In the genomic region with DNA sequence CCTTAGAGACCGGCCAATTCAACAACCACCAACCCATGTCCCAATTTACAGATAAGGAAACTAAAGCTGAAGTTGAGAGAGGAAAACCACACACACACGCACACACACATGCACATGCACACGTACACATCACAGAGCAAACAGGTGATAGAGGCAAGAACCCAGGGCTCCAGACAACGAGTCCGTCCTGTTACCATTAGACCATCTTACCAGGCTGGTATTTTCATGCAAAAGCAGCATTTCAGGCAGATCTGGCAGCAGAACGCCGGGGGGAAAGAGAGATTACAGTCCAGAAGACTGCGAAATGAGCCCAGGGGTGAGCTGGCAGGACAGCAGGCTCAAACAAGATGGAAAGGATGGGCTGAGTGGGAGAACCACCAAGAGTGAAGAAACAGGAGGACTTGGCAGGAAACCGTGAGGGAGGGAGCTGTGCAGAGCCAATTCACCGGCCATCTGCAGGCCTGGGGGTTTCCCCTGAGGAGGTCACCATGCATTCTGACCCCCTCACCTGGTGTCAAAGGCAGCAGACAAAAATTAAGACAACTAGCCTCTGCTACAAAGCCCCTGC, we compare ENCODE assay signal across 27 cellular contexts. TPM values are rescaled to one million over a fixed set of nuclear protein-coding genes. Genes with fewer than 3 reads are reported as not detected.
A peak's percentile ranks its signal among the peaks of the same experiment; 100 is the strongest.
DNase-seq lines count a peak whose midpoint lies in the region; ATAC-seq, FAIRE-seq and TF ChIP-seq lines count a peak whose summit lies in the region.
"Had no signal": no experiment of that assay in that cellular context is flagged by ENCODE, and none has a peak within 500 bp of the region (broad histone marks: within the 10 kb centered on the region; RNA-seq: fewer than 3 reads in every experiment).

No MANE protein-coding gene starts in this region.

- TF ChIP-seq CTCF in activated CD8-positive, alpha-beta T cell treated with anti-CD3 and anti-CD28 coated beads for 36 hours (IDR thresholded peaks at IDR 0.05), result no peak
- TF ChIP-seq CTCF in H1 (IDR thresholded peaks at IDR 0.05; ENCODE audit: control extremely low read depth in 1 of 3, insufficient read depth in 1 of 3, low read depth in 1 of 3, low read length in 3 of 3) (no peak), omental fat pad (IDR thresholded peaks at IDR 0.05) (no peak), RWPE1 (conservative IDR thresholded peaks at IDR 0.05; ENCODE audit: low read depth) (no peak), coronary artery (IDR thresholded peaks at IDR 0.05) (no peak), HepG2 (CRISPR knock-in tag; IDR thresholded peaks at IDR 0.05) (no peak)

- no peak for TF ChIP-seq RAD21 in H1 (IDR thresholded peaks at IDR 0.05 in 1 of 2, conservative IDR thresholded peaks at IDR 0.05 in 1 of 2; ENCODE audit: low read depth in 2 of 2, low read length in 2 of 2)
- no peak for TF ChIP-seq RAD21 in HepG2 (CRISPR knock-in tag; IDR thresholded peaks at IDR 0.05)

- intact Hi-C loops in activated CD8-positive, alpha-beta T cell treated with anti-CD3 and anti-CD28 coated beads for 36 hours (cut with micrococcal nuclease), result no loop called here
- intact Hi-C loops in HepG2 (cut with micrococcal nuclease; ENCODE audit: unreplicated experiment), result no loop called here

- CTCF ChIA-PET in activated CD8-positive, alpha-beta T cell treated with anti-CD3 and anti-CD28 coated beads for 36 hours (lab: Charles Lee), result interaction anchor here (0.8 to 1.4 kb wide), 5 partner anchors 10 to 118 kb away, joined by 3 to 5 read pairs (median 4); partner anchors contain the start of gene PAFAH2
- CTCF ChIA-PET in activated CD8-positive, alpha-beta T cell treated with anti-CD3 and anti-CD28 coated beads, Interleukin-2, amount 10 ng/mL, durations not matched to agents 7 days and 5 days (lab: Charles Lee), result interaction anchor here (1.0 to 1.7 kb wide), 4 partner anchors 43 to 60 kb away, joined by 3 to 5 read pairs (median 4); partner anchors contain the start of gene PAFAH2
- CTCF ChIA-PET in H1 (lab: Charles Lee; ENCODE audit: partially characterized antibody) (interaction anchor here (0.6 to 2.7 kb wide), 6 partner anchors 33 to 191 kb away, joined by 3 to 11 read pairs (median 4); partner anchors contain the start of gene PAFAH2), RWPE1 (lab: Yijun Ruan, JAX) (interaction anchor here (0.6 to 0.7 kb wide), 3 partner anchors 8 to 43 kb away, joined by 3 to 7 read pairs (median 4); partner anchors contain the start of gene PAFAH2), HepG2 (lab: Yijun Ruan, JAX; ENCODE audit: low intra/inter-chr PET ratio, low total read pairs) (no interaction called here)

- no peaks in the 10 kb centered on the region for H3K9me3 ChIP-seq in MG63
- 0 out of 4 replicates have a peak, but pooled peaks cover 0 to 4% of the 10 kb centered on the region in 2 experiments for H3K9me3 ChIP-seq in H1 (ENCODE audit: insufficient read depth in 2 of 2, low read depth in 1 of 2, low read length in 1 of 2)
- no peaks in the 10 kb centered on the region for H3K9me3 ChIP-seq in HepG2 (ENCODE audit: low read length)
- H3K9me3 ChIP-seq: ascending aorta, Caco-2, esophagus muscularis mucosa, ovary, Peyer's patch, right atrium auricular region had no signal

- peaks cover 0 to 5% (median 3%) of the 10 kb centered on the region in 4 experiments; a peak in 2 of 7 replicates for H3K4me1 ChIP-seq in H1 (replicated peaks in 1 of 4; ENCODE audit: control insufficient read depth in 3 of 4, insufficient read depth in 4 of 4, low read length in 3 of 4)
- H3K4me1 ChIP-seq in HepG2 (ENCODE audit: insufficient read depth, low read length), result peaks cover 5% of the 10 kb centered on the region; the same call in 1 of the 2 replicates
- H3K4me1 ChIP-seq: ascending aorta, Caco-2, Peyer's patch, right atrium auricular region, tibial artery had no signal

- no peak overlapping the region for H4K91ac ChIP-seq in H1 (replicated peaks; ENCODE audit: insufficient read length, low read length)

- H3K4me3 ChIP-seq in MG63 (no peak overlapping the region), H1 (ENCODE audit: extremely low read depth in 1 of 4, insufficient read depth in 2 of 4, low read depth in 3 of 4, low read length in 4 of 4) (no peak overlapping the region), coronary artery (no peak overlapping the region), HepG2 (replicated peaks in 1 of 3; ENCODE audit: insufficient read depth in 1 of 3, low read depth in 2 of 3, low read length in 3 of 3) (no peak overlapping the region)
- H3K4me3 ChIP-seq: ascending aorta, esophagus muscularis mucosa, ovary, Peyer's patch, right atrium auricular region, tibial artery had no signal

- TF ChIP-seq POLR2A in H1 (IDR thresholded peaks at IDR 0.05; ENCODE audit: control extremely low read depth in 1 of 2, low read depth in 2 of 2, low read length in 2 of 2) (no peak), HepG2 (IDR thresholded peaks at IDR 0.05; ENCODE audit: insufficient read depth in 1 of 2, low read depth in 2 of 2, low read length in 2 of 2) (no peak)

- no peaks in the 10 kb centered on the region for H3K79me1 ChIP-seq in H1 (ENCODE audit: low read depth, low read length)

- no peak overlapping the region for H3K4me3 Mint-ChIP-seq in activated CD8-positive, alpha-beta T cell treated with anti-CD3 and anti-CD28 coated beads for 36 hours
- no peak overlapping the region for H3K4me3 Mint-ChIP-seq in activated CD8-positive, alpha-beta T cell treated with anti-CD3 and anti-CD28 coated beads, Interleukin-2, amount 10 ng/mL, durations not matched to agents 7 days and 5 days
- H3K4me3 Mint-ChIP-seq: activated naive CD4-positive, alpha-beta T cell treated with anti-CD3 and anti-CD28 coated beads for 36 hours; B cell; IgD-negative memory B cell; memory B cell; T-helper 17 cell had no signal

- H3K36me3 ChIP-seq in MG63, result no peaks in the 10 kb centered on the region
- H3K36me3 ChIP-seq in H1 (ENCODE audit: control insufficient read depth in 2 of 4, insufficient read depth in 4 of 4, low read length in 3 of 4), result no peaks in the 10 kb centered on the region
- H3K36me3 ChIP-seq in HepG2 (replicated peaks in 1 of 2; ENCODE audit: control insufficient read depth in 1 of 2, insufficient read depth in 2 of 2, low read length in 2 of 2), result 0 out of 5 replicates have a peak, but pooled peaks cover 0 to 11% of the 10 kb centered on the region in 2 experiments
- H3K36me3 ChIP-seq: ovary had no signal

- no peak overlapping the region for H3K56ac ChIP-seq in H1 (replicated peaks; ENCODE audit: insufficient read length, low read depth, low read length)

- H3K9ac ChIP-seq in H1 (replicated peaks in 1 of 4; ENCODE audit: extremely low read depth in 1 of 4, low read depth in 3 of 4, low read length in 3 of 4) (no peak overlapping the region), HepG2 (ENCODE audit: insufficient read depth, low read depth, low read length) (no peak overlapping the region)

- no peak for TF ChIP-seq EP300 in H1 (IDR thresholded peaks at IDR 0.05; ENCODE audit: borderline replicate concordance in 1 of 2, low read depth in 2 of 2, low read length in 2 of 2)
- TF ChIP-seq EP300 in HepG2 (IDR thresholded peaks at IDR 0.05; ENCODE audit: low read depth in 2 of 2, low read length in 2 of 2), result no peak
- TF ChIP-seq EP300 in HepG2 (CRISPR knock-in tag; IDR thresholded peaks at IDR 0.05; ENCODE audit: borderline replicate concordance), result no peak

- H3K23me2 ChIP-seq in H1 (ENCODE audit: low read depth, low read length), result peaks cover 2% of the 10 kb centered on the region; the same call in 1 of the 2 replicates

- no peak overlapping the region for H3K18ac ChIP-seq in H1 (ENCODE audit: extremely low read depth, low read length)

- H4K8ac ChIP-seq in H1 (ENCODE audit: extremely low read depth, insufficient read depth, low read length), result no peak overlapping the region

- no peak overlapping the region for H2BK20ac ChIP-seq in H1 (ENCODE audit: low read length)

- no peaks in the 10 kb centered on the region for H3K27me3 Mint-ChIP-seq in activated CD8-positive, alpha-beta T cell treated with anti-CD3 and anti-CD28 coated beads for 36 hours
- peaks cover 2% of the 10 kb centered on the region for H3K27me3 Mint-ChIP-seq in activated CD8-positive, alpha-beta T cell treated with anti-CD3 and anti-CD28 coated beads, Interleukin-2, amount 10 ng/mL, durations not matched to agents 7 days and 5 days (ENCODE audit: low read depth)
- H3K27me3 Mint-ChIP-seq: B cell; IgD-negative memory B cell; memory B cell; stimulated activated naive CD8-positive, alpha-beta T cell treated with anti-CD3 and anti-CD28 coated beads, Interleukin-15, amount 100 ng/mL, for 72 hours; T-helper 17 cell had no signal

- H3K4ac ChIP-seq in H1 (replicated peaks; ENCODE audit: insufficient read length, low read depth, low read length), result peak overlapping the region; percentile 78

- FAIRE-seq in H1 (lab: Jason Lieb, UNC) (no peak), HepG2 (lab: Jason Lieb, UNC) (no peak)

- DNase-seq in activated CD8-positive, alpha-beta T cell treated with anti-CD3 and anti-CD28 coated beads for 36 hours, result peak; percentile 18
- DNase-seq in activated CD8-positive, alpha-beta T cell treated with anti-CD3 and anti-CD28 coated beads, Interleukin-2, amount 10 ng/mL, durations not matched to agents 7 days and 5 days, result no peak
- DNase-seq in MG63 (peak; percentile 18), H1 (ENCODE audit: low read depth in 1 of 2, low spot score in 2 of 2) (no peak), omental fat pad (ENCODE audit: low spot score) (no peak), RWPE1 (ENCODE audit: low spot score) (no peak), coronary artery (ENCODE audit: low spot score) (no peak), HepG2 (ENCODE audit: low spot score) (no peak)
- DNase-seq: activated CD4-positive, alpha-beta T cell treated with anti-CD3 and anti-CD28 coated beads, Interleukin-2, amount 50 U/mL, for 4 hours; activated naive CD4-positive, alpha-beta T cell treated with anti-CD3 and anti-CD28 coated beads for 36 hours; Caco-2; effector CD4-positive, alpha-beta T cell; GOT3; NCI-H1436; NCI-H2107; NCI-H524; ovary; Peyer's patch; stimulated activated naive CD8-positive, alpha-beta T cell treated with anti-CD3 and anti-CD28 coated beads, Interleukin-15, amount 100 ng/mL, for 72 hours; T-helper 17 cell; tibial artery had no signal

- no peak overlapping the region for H3K23ac ChIP-seq in H1 (ENCODE audit: insufficient read length)

- WGBS in H1 (ENCODE audit: extremely low coverage in 1 of 2, insufficient coverage in 1 of 2, insufficient read length in 1 of 2, insufficient replicate concordance in 2 of 2, low coverage in 1 of 2, low lambda C conversion rate in 2 of 2, missing lambda C conversion rate in 1 of 2), 2 experiments, result 82% methylated on average over 10 of the region's 10 CpGs; no CpG with 5 or more reads in 1 of the 2 experiments
- WGBS in HepG2 (ENCODE audit: low lambda C conversion rate), result 75% methylated on average over 10 of the region's 10 CpGs

- no peak overlapping the region for H2BK12ac ChIP-seq in H1 (ENCODE audit: low read depth, low read length)

- H4K5ac ChIP-seq in H1 (ENCODE audit: insufficient read length, low read depth, low read length), result no peak overlapping the region

- peaks cover 8% of the 10 kb centered on the region for H3K4me1 Mint-ChIP-seq in activated CD8-positive, alpha-beta T cell treated with anti-CD3 and anti-CD28 coated beads for 36 hours (ENCODE audit: low read depth)
- H3K4me1 Mint-ChIP-seq in activated CD8-positive, alpha-beta T cell treated with anti-CD3 and anti-CD28 coated beads, Interleukin-2, amount 10 ng/mL, durations not matched to agents 7 days and 5 days (ENCODE audit: low read depth), result peaks cover 6% of the 10 kb centered on the region
- H3K4me1 Mint-ChIP-seq: B cell had no signal

- no TSS peak for BruUV-seq in HepG2 (replicated peaks; lab: Mats Ljungman, UMichigan)

- H3K79me2 ChIP-seq in H1 (ENCODE audit: control insufficient read depth in 1 of 2, insufficient read depth in 2 of 2, low read length in 2 of 2), result no peaks in the 10 kb centered on the region
- no peaks in the 10 kb centered on the region for H3K79me2 ChIP-seq in HepG2 (ENCODE audit: insufficient read depth, low read length)

- no peak overlapping the region for H2BK120ac ChIP-seq in H1 (replicated peaks; ENCODE audit: low read depth, low read length)

- no peak overlapping the region for H2AK5ac ChIP-seq in H1 (ENCODE audit: low read depth, low read length)

- 0 out of 2 replicates have a peak overlapping the region, but pooled peaks have one; percentile 24 for H2BK5ac ChIP-seq in H1 (ENCODE audit: low read depth, low read length)

- no peak overlapping the region; the same call in 1 of the 2 replicates for H2BK15ac ChIP-seq in H1 (ENCODE audit: low read length)

- ATAC-seq in activated CD8-positive, alpha-beta T cell treated with anti-CD3 and anti-CD28 coated beads for 36 hours, result no peak
- no peak for ATAC-seq in activated CD8-positive, alpha-beta T cell treated with anti-CD3 and anti-CD28 coated beads, Interleukin-2, amount 10 ng/mL, durations not matched to agents 7 days and 5 days
- ATAC-seq in omental fat pad (ENCODE audit: low FRiP score), result peak; percentile 90
- no peak for ATAC-seq in HepG2
- ATAC-seq: stimulated activated naive CD8-positive, alpha-beta T cell treated with anti-CD3 and anti-CD28 coated beads, Interleukin-15, amount 100 ng/mL, for 72 hours; T-helper 17 cell had no signal

- no peak overlapping the region for H3K14ac ChIP-seq in H1 (ENCODE audit: insufficient read length)

- in situ Hi-C loops in HepG2 (cut with HindIII; ENCODE audit: extremely low pct_ligation_motif_present, low pct_unique_long_range_greater_than_20kb), result no loop called here

- H3K27me3 ChIP-seq in MG63 (no peaks in the 10 kb centered on the region), H1 (replicated peaks in 1 of 4; ENCODE audit: control insufficient read depth in 3 of 4, extremely low read depth in 1 of 4, insufficient read depth in 3 of 4, low read length in 3 of 4) (no peaks in the 10 kb centered on the region), HepG2 (ENCODE audit: control insufficient read depth in 1 of 2, insufficient read depth in 2 of 2, low read length in 2 of 2) (no peaks in the 10 kb centered on the region)
- H3K27me3 ChIP-seq: ascending aorta, esophagus muscularis mucosa, ovary, Peyer's patch, right atrium auricular region had no signal

- no peaks in the 10 kb centered on the region for H4K20me1 ChIP-seq in H1 (replicated peaks in 1 of 2; ENCODE audit: control insufficient read depth in 1 of 2, insufficient read depth in 2 of 2, low read length in 2 of 2)
- no peaks in the 10 kb centered on the region for H4K20me1 ChIP-seq in HepG2 (ENCODE audit: insufficient read depth, low read length)

- H3K9me3 Mint-ChIP-seq in activated CD8-positive, alpha-beta T cell treated with anti-CD3 and anti-CD28 coated beads for 36 hours, result peaks cover 4% of the 10 kb centered on the region
- peaks cover 5% of the 10 kb centered on the region for H3K9me3 Mint-ChIP-seq in activated CD8-positive, alpha-beta T cell treated with anti-CD3 and anti-CD28 coated beads, Interleukin-2, amount 10 ng/mL, durations not matched to agents 7 days and 5 days (ENCODE audit: insufficient read depth)

- H3K36me3 Mint-ChIP-seq in activated CD8-positive, alpha-beta T cell treated with anti-CD3 and anti-CD28 coated beads for 36 hours (ENCODE audit: low read depth), result peaks cover 13% of the 10 kb centered on the region
- peaks cover 19% of the 10 kb centered on the region for H3K36me3 Mint-ChIP-seq in activated CD8-positive, alpha-beta T cell treated with anti-CD3 and anti-CD28 coated beads, Interleukin-2, amount 10 ng/mL, durations not matched to agents 7 days and 5 days (ENCODE audit: low read depth)

- H2AFZ ChIP-seq in H1 (ENCODE audit: low read length), result no peak overlapping the region
- H2AFZ ChIP-seq in HepG2 (ENCODE audit: low read length), result no peak overlapping the region

- POLR2A ChIA-PET in activated CD8-positive, alpha-beta T cell treated with anti-CD3 and anti-CD28 coated beads for 36 hours (lab: Charles Lee), result interaction anchor here (0.5 to 1.5 kb wide), 4 partner anchors 17 to 97 kb away, joined by 3 to 5 read pairs (median 3); no protein-coding TSS in a partner anchor
- POLR2A ChIA-PET in activated CD8-positive, alpha-beta T cell treated with anti-CD3 and anti-CD28 coated beads, Interleukin-2, amount 10 ng/mL, durations not matched to agents 7 days and 5 days (lab: Charles Lee), result no interaction called here
- POLR2A ChIA-PET in H1 (lab: Charles Lee; ENCODE audit: partially characterized antibody) (interaction anchor here (0.7 to 2.4 kb wide), 3 partner anchors 10 to 59 kb away, joined by 3 to 6 read pairs (median 3); no protein-coding TSS in a partner anchor), RWPE1 (lab: Yijun Ruan, JAX; ENCODE audit: low non-redundant PET) (no interaction called here), HepG2 (lab: Yijun Ruan, JAX) (no interaction called here)

- H3K4me2 ChIP-seq in H1 (ENCODE audit: insufficient read depth in 1 of 2, low read depth in 2 of 2, low read length in 2 of 2) (no peak overlapping the region), HepG2 (ENCODE audit: low read depth, low read length) (no peak overlapping the region)

- H3K27ac ChIP-seq in H1 (ENCODE audit: low read depth, low read length), result no peak overlapping the region
- no peak overlapping the region for H3K27ac ChIP-seq in RWPE1
- H3K27ac ChIP-seq in coronary artery, result no peak overlapping the region
- H3K27ac ChIP-seq in HepG2 (ENCODE audit: extremely low read length, insufficient read depth, low read length), result no peak overlapping the region
- H3K27ac ChIP-seq: ascending aorta, esophagus muscularis mucosa, ovary, Peyer's patch, right atrium auricular region, tibial artery had no signal

- peak overlapping the region; percentile 32 for H3K27ac Mint-ChIP-seq in activated CD8-positive, alpha-beta T cell treated with anti-CD3 and anti-CD28 coated beads for 36 hours
- H3K27ac Mint-ChIP-seq in activated CD8-positive, alpha-beta T cell treated with anti-CD3 and anti-CD28 coated beads, Interleukin-2, amount 10 ng/mL, durations not matched to agents 7 days and 5 days, result no peak overlapping the region
- H3K27ac Mint-ChIP-seq: activated naive CD4-positive, alpha-beta T cell treated with anti-CD3 and anti-CD28 coated beads for 36 hours; B cell; IgD-negative memory B cell; memory B cell; T-helper 17 cell had no signal

RNA-seq across cellular contexts. Expression of gene PAFAH2, which starts 43.4 kb away (rescaled TPM):
- total RNA-seq in activated CD8-positive, alpha-beta T cell treated with anti-CD3 and anti-CD28 coated beads for 36 hours, result 1 to 10 TPM; 7.4 to 8.0 TPM
- total RNA-seq in activated CD8-positive, alpha-beta T cell treated with anti-CD3 and anti-CD28 coated beads, Interleukin-2, amount 10 ng/mL, durations not matched to agents 7 days and 5 days, result 10 to 100 TPM in 1 of 2 experiments, 1 to 10 TPM in 1; 9.1 to 10.9 TPM
- 3.3 and 4.5 TPM in 2 replicates for total RNA-seq in MG63 (2014; rRNA removed; shearing (Covaris generic); ENCODE audit: low replicate concordance)
- total RNA-seq in H1 (2021; fragmentation: NEBNext Ultra II Directional; extraction: Animal tissue kit (Norgen Biotek cat#: 25700)), result 7.6 and 9.3 TPM in 2 replicates
- polyA plus RNA-seq in H1 (2011; rRNA removed), result 7.7 and 15.6 TPM in 2 replicates
- polyA plus RNA-seq in H1 (2011; cell fraction: cytosol; rRNA removed), result 11.2 TPM
- 7.6 TPM for polyA plus RNA-seq in H1 (2011; cell fraction: nucleus; rRNA removed)
- polyA plus RNA-seq in H1 (2012, experiment 1 of 2), result 7.8 to 9.2 TPM (median 8.0 TPM) in 4 replicates
- 5.3 TPM for polyA plus RNA-seq in H1 (2012, experiment 2 of 2)
- polyA plus RNA-seq in H1 (2013, experiment 1 of 2), result 4.8 TPM
- 4.5 TPM for polyA plus RNA-seq in H1 (2013, experiment 2 of 2)
- 12.3 TPM in 2 replicates for polyA minus RNA-seq in H1 (2011; rRNA and poly(A)+ RNA removed)
- 7.9 TPM for polyA minus RNA-seq in H1 (2011; cell fraction: cytosol; rRNA and poly(A)+ RNA removed)
- 4.5 TPM for polyA minus RNA-seq in H1 (2011; cell fraction: nucleus; rRNA and poly(A)+ RNA removed)
- 1 to 10 TPM; 5.3 to 9.8 (median 8.2) TPM for total RNA-seq in omental fat pad
- 6.9 and 9.2 TPM in 2 replicates for total RNA-seq in HepG2 (2016; rRNA removed; fragmentation: Illumina TruSeq; extraction: Trizol)
- 0.51 and 1.6 TPM in 2 replicates for total RNA-seq in HepG2 (2016; cell fraction: cytosol; rRNA removed; fragmentation: Illumina TruSeq; extraction: Trizol; ENCODE audit: low read depth)
- total RNA-seq in HepG2 (2016; cell fraction: insoluble cytoplasmic fraction; rRNA removed; fragmentation: Illumina TruSeq; extraction: Trizol), result 6.5 and 8.8 TPM in 2 replicates
- total RNA-seq in HepG2 (2016; cell fraction: membrane; rRNA removed; fragmentation: Illumina TruSeq; extraction: Trizol), result 2.7 TPM in 2 replicates
- 5.0 and 6.9 TPM in 2 replicates for total RNA-seq in HepG2 (2016; cell fraction: nucleus; rRNA removed; fragmentation: Illumina TruSeq; extraction: Trizol)
- 9.3 and 9.4 TPM in 2 replicates for polyA plus RNA-seq in HepG2 (2011; rRNA removed)
- polyA plus RNA-seq in HepG2 (2011; cell fraction: cytosol; rRNA removed), result 9.1 TPM in 2 replicates
- 5.1 and 5.6 TPM in 2 replicates for polyA plus RNA-seq in HepG2 (2011; cell fraction: nucleus; rRNA removed)
- 4.1 and 5.1 TPM in 2 replicates for polyA plus RNA-seq in HepG2 (2012)
- 0.44 and 0.49 TPM in 2 replicates for polyA plus RNA-seq in HepG2 (2016; cell fraction: cytosol; fragmentation: Illumina TruSeq; extraction: Trizol; ENCODE audit: low read depth)
- polyA plus RNA-seq in HepG2 (2016; cell fraction: insoluble cytoplasmic fraction; fragmentation: Illumina TruSeq; extraction: Trizol; ENCODE audit: low read depth), result 7.4 TPM in 2 replicates
- 1.3 and 1.4 TPM in 2 replicates for polyA plus RNA-seq in HepG2 (2016; cell fraction: membrane; fragmentation: Illumina TruSeq; extraction: Trizol; ENCODE audit: low read depth)
- polyA plus RNA-seq in HepG2 (2016; cell fraction: nucleus; fragmentation: Illumina TruSeq; extraction: Trizol; ENCODE audit: insufficient read depth, low read depth), result 9.9 and 13.1 TPM in 2 replicates
- polyA minus RNA-seq in HepG2 (2011; rRNA and poly(A)+ RNA removed; ENCODE audit: low replicate concordance), result 8.3 and 14.5 TPM in 2 replicates
- 3.8 and 5.6 TPM in 2 replicates for polyA minus RNA-seq in HepG2 (2011; cell fraction: cytosol; rRNA and poly(A)+ RNA removed)
- polyA minus RNA-seq in HepG2 (2011; cell fraction: nucleus; rRNA and poly(A)+ RNA removed), result 7.3 and 13.0 TPM in 2 replicates

RNA-seq across cellular contexts. Expression of gene STMN1, which starts 48.2 kb away (rescaled TPM):
- total RNA-seq in activated CD8-positive, alpha-beta T cell treated with anti-CD3 and anti-CD28 coated beads for 36 hours, result 100 to 1,000 TPM; 487 to 493 TPM
- 100 to 1,000 TPM; 740 to 781 TPM for total RNA-seq in activated CD8-positive, alpha-beta T cell treated with anti-CD3 and anti-CD28 coated beads, Interleukin-2, amount 10 ng/mL, durations not matched to agents 7 days and 5 days
- 85.4 and 116 TPM in 2 replicates for total RNA-seq in MG63 (2014; rRNA removed; shearing (Covaris generic); ENCODE audit: low replicate concordance)
- total RNA-seq in H1 (2021; fragmentation: NEBNext Ultra II Directional; extraction: Animal tissue kit (Norgen Biotek cat#: 25700)), result 561 and 564 TPM in 2 replicates
- polyA plus RNA-seq in H1 (2011; rRNA removed), result 78.4 and 116 TPM in 2 replicates
- polyA plus RNA-seq in H1 (2011; cell fraction: cytosol; rRNA removed), result 189 TPM
- polyA plus RNA-seq in H1 (2011; cell fraction: nucleus; rRNA removed), result 60.2 TPM
- 352 to 483 TPM (median 373 TPM) in 4 replicates for polyA plus RNA-seq in H1 (2012, experiment 1 of 2)
- polyA plus RNA-seq in H1 (2012, experiment 2 of 2), result 113 TPM
- polyA plus RNA-seq in H1 (2013, experiment 1 of 2), result 403 TPM
- 416 TPM for polyA plus RNA-seq in H1 (2013, experiment 2 of 2)
- 28.0 and 32.8 TPM in 2 replicates for polyA minus RNA-seq in H1 (2011; rRNA and poly(A)+ RNA removed)
- polyA minus RNA-seq in H1 (2011; cell fraction: cytosol; rRNA and poly(A)+ RNA removed), result 51.4 TPM
- 64.6 TPM for polyA minus RNA-seq in H1 (2011; cell fraction: nucleus; rRNA and poly(A)+ RNA removed)
- total RNA-seq in omental fat pad, result 10 to 100 TPM; 19.5 to 41.0 (median 29.7) TPM
- 409 and 618 TPM in 2 replicates for total RNA-seq in HepG2 (2016; rRNA removed; fragmentation: Illumina TruSeq; extraction: Trizol)
- 56.4 and 56.9 TPM in 2 replicates for total RNA-seq in HepG2 (2016; cell fraction: cytosol; rRNA removed; fragmentation: Illumina TruSeq; extraction: Trizol; ENCODE audit: low read depth)
- 416 and 627 TPM in 2 replicates for total RNA-seq in HepG2 (2016; cell fraction: insoluble cytoplasmic fraction; rRNA removed; fragmentation: Illumina TruSeq; extraction: Trizol)
- 77.5 and 91.5 TPM in 2 replicates for total RNA-seq in HepG2 (2016; cell fraction: membrane; rRNA removed; fragmentation: Illumina TruSeq; extraction: Trizol)
- total RNA-seq in HepG2 (2016; cell fraction: nucleus; rRNA removed; fragmentation: Illumina TruSeq; extraction: Trizol), result 147 and 152 TPM in 2 replicates
- 27.3 and 45.9 TPM in 2 replicates for polyA plus RNA-seq in HepG2 (2011; rRNA removed)
- 14.4 and 19.7 TPM in 2 replicates for polyA plus RNA-seq in HepG2 (2011; cell fraction: cytosol; rRNA removed)
- polyA plus RNA-seq in HepG2 (2011; cell fraction: nucleus; rRNA removed), result 19.5 and 20.7 TPM in 2 replicates
- 58.4 and 155 TPM in 2 replicates for polyA plus RNA-seq in HepG2 (2012)
- polyA plus RNA-seq in HepG2 (2016; cell fraction: cytosol; fragmentation: Illumina TruSeq; extraction: Trizol; ENCODE audit: low read depth), result 80.3 and 82.5 TPM in 2 replicates
- 774 and 823 TPM in 2 replicates for polyA plus RNA-seq in HepG2 (2016; cell fraction: insoluble cytoplasmic fraction; fragmentation: Illumina TruSeq; extraction: Trizol; ENCODE audit: low read depth)
- 86.8 and 89.3 TPM in 2 replicates for polyA plus RNA-seq in HepG2 (2016; cell fraction: membrane; fragmentation: Illumina TruSeq; extraction: Trizol; ENCODE audit: low read depth)
- polyA plus RNA-seq in HepG2 (2016; cell fraction: nucleus; fragmentation: Illumina TruSeq; extraction: Trizol; ENCODE audit: insufficient read depth, low read depth), result 316 and 323 TPM in 2 replicates
- polyA minus RNA-seq in HepG2 (2011; rRNA and poly(A)+ RNA removed; ENCODE audit: low replicate concordance), result 11.3 and 32.5 TPM in 2 replicates
- 18.3 and 20.7 TPM in 2 replicates for polyA minus RNA-seq in HepG2 (2011; cell fraction: cytosol; rRNA and poly(A)+ RNA removed)
- polyA minus RNA-seq in HepG2 (2011; cell fraction: nucleus; rRNA and poly(A)+ RNA removed), result 22.0 and 32.7 TPM in 2 replicates

Comparison
In these comparisons a context has a peak if more than half of its experiments do, and no peak if none do; other contexts are left out.
1. DNase-seq: peak in activated CD8-positive, alpha-beta T cell treated with anti-CD3 and anti-CD28 coated beads for 36 hours (single experiment) and MG63 (single experiment); none in activated CD8-positive, alpha-beta T cell treated with anti-CD3 and anti-CD28 coated beads, Interleukin-2, amount 10 ng/mL, durations not matched to agents 7 days and 5 days (single experiment), H1 (0 of 2), omental fat pad (single experiment), RWPE1 (single experiment), coronary artery (single experiment) and HepG2 (single experiment).
2. POLR2A ChIA-PET loops: an anchor here in activated CD8-positive, alpha-beta T cell treated with anti-CD3 and anti-CD28 coated beads for 36 hours (0.5 to 1.5 kb wide) and H1 (0.7 to 2.4 kb wide); none called in activated CD8-positive, alpha-beta T cell treated with anti-CD3 and anti-CD28 coated beads, Interleukin-2, amount 10 ng/mL, durations not matched to agents 7 days and 5 days, RWPE1 and HepG2.